Comparison of ENCODE assay signal across 31 cellular contexts in genomic region chr3:4119119-4119518, GRCh38.
"Had no signal": no experiment of that assay in that cellular context is flagged by ENCODE, and none has a peak within 500 bp of the region (broad histone marks: within the 10 kb centered on the region; RNA-seq: fewer than 3 reads in every experiment).

No MANE protein-coding gene starts in this region.

- ATAC-seq: activated CD8-positive, alpha-beta T cell treated with anti-CD3 and anti-CD28 coated beads for 36 hours; activated naive CD4-positive, alpha-beta T cell treated with anti-CD3 and anti-CD28 coated beads, Interleukin-2, amount 50 U/mL, for 72 hours; activated T-cell treated with anti-CD3 and anti-CD28 coated beads, Interleukin-2, amount 50 U/mL, for 4 hours; activated T-cell treated with anti-CD3 and anti-CD28 coated beads, Interleukin-2, amount 50 U/mL, for 72 hours; activated T-helper 17 cell treated with anti-CD3 and anti-CD28 coated beads, Interleukin-2, amount 50 U/mL, for 72 hours; body of pancreas had no signal

- H3K27me3 ChIP-seq: adrenal gland, body of pancreas, brain microvascular endothelial cell, breast epithelium had no signal

- H3K36me3 ChIP-seq: adrenal gland, brain microvascular endothelial cell, breast epithelium had no signal

- H3K27ac ChIP-seq: adrenal gland, body of pancreas, brain microvascular endothelial cell, breast epithelium, VCaP had no signal

- DNase-seq: activated B cell treated with CpG ODN at 0.5 μM for 24 hours; activated CD4-positive, alpha-beta memory T cell treated with anti-CD3 and anti-CD28 coated beads for 36 hours; activated CD4-positive, alpha-beta T cell treated with anti-CD3 and anti-CD28 coated beads for 4 hours; activated CD4-positive, alpha-beta T cell treated with anti-CD3 and anti-CD28 coated beads, Interleukin-2, amount 10 ng/mL, durations not matched to agents 24 days and 14 days; activated CD4-positive, alpha-beta T cell treated with anti-CD3 and anti-CD28 coated beads, Interleukin-2, amount 50 U/mL, for 1 hour; activated CD4-positive, alpha-beta T cell treated with anti-CD3 and anti-CD28 coated beads, Interleukin-2, amount 50 U/mL, for 4 hours; activated CD4-positive, CD25-positive, alpha-beta regulatory T cell treated with anti-CD3 and anti-CD28 coated beads, Interleukin-2, amount 50 U/mL, for 72 hours; activated CD8-positive, alpha-beta memory T cell treated with anti-CD3 and anti-CD28 coated beads, Interleukin-2, amount 50 U/mL, for 4 hours; activated CD8-positive, alpha-beta T cell treated with anti-CD3 and anti-CD28 coated beads for 36 hours; activated effector memory CD4-positive, alpha-beta T cell treated with anti-CD3 and anti-CD28 coated beads, Interleukin-2, amount 50 U/mL, for 16 hours; activated gamma-delta T cell treated with Interleukin-2 at 50 U/mL for 16 hours; activated naive CD4-positive, alpha-beta T cell; activated naive CD4-positive, alpha-beta T cell treated with anti-CD3 and anti-CD28 coated beads for 36 hours; activated naive CD4-positive, alpha-beta T cell treated with anti-CD3 and anti-CD28 coated beads, Interleukin-2, amount 50 U/mL, for 16 hours; activated naive CD8-positive, alpha-beta T cell treated with anti-CD3 and anti-CD28 coated beads for 36 hours; activated T-cell treated with anti-CD3 and anti-CD28 coated beads for 4 hours; activated T-cell treated with anti-CD3 and anti-CD28 coated beads, Interleukin-2, amount 50 U/mL, for 1 hour; activated T-cell treated with anti-CD3 and anti-CD28 coated beads, Interleukin-2, amount 50 U/mL, for 4 hours; activated T-cell treated with anti-CD3 and anti-CD28 coated beads, Interleukin-2, amount 50 U/mL, for 72 hours; amniotic stem cell; aorta; body of pancreas; brain microvascular endothelial cell; central memory CD4-positive, alpha-beta T cell; T-helper 2 cell; T-helper 9 cell had no signal

- H3K9me3 ChIP-seq: adrenal gland, body of pancreas, breast epithelium had no signal

- H3K4me1 ChIP-seq: body of pancreas, breast epithelium had no signal

- H3K4me3 ChIP-seq: adrenal gland, body of pancreas, breast epithelium had no signal
